ENCODE assay signal across 8 cellular contexts in genomic region chr20:34475979-34476736, GRCh38. TPM values are rescaled to one million over a fixed set of nuclear protein-coding genes. Genes with fewer than 3 reads are reported as not detected.
A peak's percentile ranks its signal among the peaks of the same experiment; 100 is the strongest.
DNase-seq lines count a peak whose midpoint lies in the region; ATAC-seq and TF ChIP-seq lines count a peak whose summit lies in the region.

No MANE protein-coding gene starts in this region.

- peaks cover 7% of the 10 kb centered on the region; the same call in 1 of the 2 replicates for H3K9me3 ChIP-seq in BLaER1

- peak overlapping the region; percentile 31; the same call in 1 of the 2 replicates for H3K4me2 ChIP-seq in BLaER1

- peaks cover 81% of the 10 kb centered on the region for H3K36me3 ChIP-seq in BLaER1

- peaks cover 7% of the 10 kb centered on the region; the same call in 1 of the 2 replicates for H4K20me1 ChIP-seq in BLaER1

- no peaks in the 10 kb centered on the region for H3K4me1 ChIP-seq in BLaER1

- no peak overlapping the region for H3K27ac ChIP-seq in BLaER1

- DNase-seq in HK-2 (ENCODE audit: unreplicated experiment) = peak; percentile 42
- DNase-seq in activated effector memory CD4-positive, alpha-beta T cell treated with anti-CD3 and anti-CD28 coated beads, Interleukin-2, amount 50 U/mL, for 16 hours = peak; percentile 77
- DNase-seq in Right ventricle myocardium inferior (ENCODE audit: missing footprints) = peak; percentile 75
- DNase-seq in retinal pigment epithelial cell (ENCODE audit: low read depth) = no peak
- DNase-seq in DMS79 treated with DMSO at 0.1 percent for 48 hours (lab: John Stamatoyannopoulos, UW) = no peak
- DNase-seq in NCI-H1417 treated with DMSO at 0.1 percent for 48 hours (lab: John Stamatoyannopoulos, UW) = no peak

- H3K4me3 ChIP-seq in BLaER1 (no peak overlapping the region), retinal pigment epithelial cell (ENCODE audit: low read length) (no peak overlapping the region)

- peak; percentile 56 for TF ChIP-seq CTCF in retinal pigment epithelial cell (conservative IDR thresholded peaks at IDR 0.05; ENCODE audit: low read depth, low read length)

- no peak overlapping the region for H3K9ac ChIP-seq in BLaER1

- intact Hi-C loops in Right ventricle myocardium inferior (cut with DNase I) = loop anchor here (2.0 kb wide), 1 partner anchor 163 kb away; no protein-coding TSS in a partner anchor

- H3K27me3 ChIP-seq in BLaER1 = no peaks in the 10 kb centered on the region

- ATAC-seq in Right ventricle myocardium inferior (peak; percentile 93), HG03439 (IDR thresholded peaks at IDR 0.05; ENCODE audit: unreplicated experiment) (no peak)

RNA-seq across cellular contexts. Expression of gene DYNLRB1, which starts 40.1 kb away (rescaled TPM):
- total RNA-seq in Right ventricle myocardium inferior = 172 TPM

Comparison
In these comparisons a context has a peak if more than half of its experiments do, and no peak if none do; other contexts are left out.
1. DNase-seq: peak in HK-2 (single experiment), activated effector memory CD4-positive, alpha-beta T cell treated with anti-CD3 and anti-CD28 coated beads, Interleukin-2, amount 50 U/mL, for 16 hours (single experiment) and Right ventricle myocardium inferior (single experiment); none in retinal pigment epithelial cell (single experiment), DMS79 treated with DMSO at 0.1 percent for 48 hours (single experiment) and NCI-H1417 treated with DMSO at 0.1 percent for 48 hours (single experiment).